ENCODE assay signal across 8 cellular contexts in the genomic region with DNA sequence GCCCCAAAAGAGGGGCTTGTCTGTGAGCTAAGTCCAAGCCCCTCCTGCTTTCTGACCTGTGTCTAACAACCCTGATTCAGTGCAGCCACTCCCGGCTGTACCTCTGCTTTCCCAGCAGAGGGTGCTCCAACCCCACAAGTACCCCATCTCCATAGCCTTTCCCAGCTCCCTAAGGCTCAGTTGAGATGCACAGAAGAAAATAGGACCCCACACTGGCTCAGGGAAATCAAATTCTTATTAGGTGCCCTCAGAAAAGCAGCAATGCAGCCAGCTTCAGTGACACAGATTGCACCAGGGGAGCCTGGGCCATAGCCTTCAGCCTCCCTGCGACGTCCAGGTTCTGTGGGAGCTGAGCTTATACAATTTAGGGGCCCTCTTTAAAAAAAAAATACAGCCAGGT. TPM values are rescaled to one million over a fixed set of nuclear protein-coding genes. Genes with fewer than 3 reads are reported as not detected.
DNase-seq lines count a peak whose midpoint lies in the region; ATAC-seq and TF ChIP-seq lines count a peak whose summit lies in the region.

No MANE protein-coding gene starts in this region.

- DNase-seq in GM10266 (ENCODE audit: extremely low spot score) (peak; percentile 71), NCI-H1092 (lab: John Stamatoyannopoulos, UW) (peak; percentile 47), SKM-1 treated with dmso at 0.1 percent for 144 hours (lab: John Stamatoyannopoulos, UW; ENCODE audit: unreplicated experiment) (peak; percentile 1), amniotic epithelial cell (ENCODE audit: low read depth) (peak; percentile 63), left cardiac atrium (peak; percentile 53), pulmonary artery endothelial cell (ENCODE audit: low read depth, low spot score) (peak; percentile 41), NCI-H128 (lab: John Stamatoyannopoulos, UW; ENCODE audit: unreplicated experiment) (no peak)

- ATAC-seq in left cardiac atrium (peak; percentile 91), HG03565 (IDR thresholded peaks at IDR 0.05; ENCODE audit: unreplicated experiment) (no peak)

- TF ChIP-seq CTCF in GM10266 (IDR thresholded peaks at IDR 0.05; ENCODE audit: control insufficient read depth, insufficient read depth, low read depth, missing control alignments): peak; percentile 90

- intact Hi-C loops in left cardiac atrium (cut with DNase I): loop anchor here (2.0 to 5.0 kb wide), 3 partner anchors 193 to 441 kb away; no protein-coding TSS in a partner anchor

RNA-seq across cellular contexts. Expression of a gene that starts 49.9 kb away (rescaled TPM):
- total RNA-seq in left cardiac atrium (not detected), pulmonary artery endothelial cell (not detected in 2 replicates)
